Comparison of ENCODE assay signal across 27 cellular contexts in genomic region chr4:37138789-37139188, GRCh38.
DNase-seq lines count a peak whose midpoint lies in the region; ATAC-seq lines count a peak whose summit lies in the region.
"Had no signal": no experiment of that assay in that cellular context is flagged by ENCODE, and none has a peak within 500 bp of the region (broad histone marks: within the 10 kb centered on the region; RNA-seq: fewer than 3 reads in every experiment).

No MANE protein-coding gene starts in this region.

- no peaks in the 10 kb centered on the region for H3K36me3 Mint-ChIP-seq in T-helper 2 cell treated with Interferon-gamma antibody and Interleukin-4, amounts not matched to agents 5 μg/mL and 100 μg/mL, for 36 hours (ENCODE audit: low read depth)
- H3K36me3 Mint-ChIP-seq: activated CD4-positive, alpha-beta memory T cell treated with anti-CD3 and anti-CD28 coated beads for 36 hours; mesothelial cell of epicardium had no signal

- H2AK5ac ChIP-seq in mesenchymal stem cell (ENCODE audit: low read length, severe bottlenecking) = no peak overlapping the region

- DNase-seq in H4 (ENCODE audit: low spot score) (no peak), mesenchymal stem cell (no peak)
- DNase-seq in T-helper 2 cell treated with Interferon-gamma antibody and Interleukin-4, amounts not matched to agents 5 μg/mL and 100 μg/mL, for 36 hours (ENCODE audit: low spot score) = no peak
- no peak for DNase-seq in activated T-cell treated with anti-CD3 and anti-CD28 coated beads, Interleukin-2, amount 50 U/mL, for 1 hour
- DNase-seq: activated B cell treated with CpG ODN at 0.5 μM for 24 hours; activated CD4-positive, alpha-beta memory T cell treated with anti-CD3 and anti-CD28 coated beads for 36 hours; activated naive CD4-positive, alpha-beta T cell; activated T-cell treated with anti-CD3 and anti-CD28 coated beads for 4 hours; C1 segment of cervical spinal cord; foreskin fibroblast; HCEC 1CT; NCI-H1092; NCI-H2081 treated with DMSO at 0.1 percent for 48 hours; NCI-H446 treated with DMSO at 0.1 percent for 48 hours; NK-92 treated with Interleukin-12 subunit alpha and Interleukin-12 subunit beta, amount 100 ng/mL, for 24 hours; Peyer's patch; T-helper 2 cell; uterus had no signal

- no peak overlapping the region for H3K4ac ChIP-seq in mesenchymal stem cell (ENCODE audit: low read depth in 1 of 2, low read length in 2 of 2)

- H3K9me3 ChIP-seq in mesenchymal stem cell (ENCODE audit: control insufficient read depth, low read length) = peaks cover 5% of the 10 kb centered on the region
- H3K9me3 ChIP-seq: Peyer's patch, suprapubic skin, uterus had no signal

- no peak overlapping the region for H3K18ac ChIP-seq in mesenchymal stem cell (ENCODE audit: low read depth in 1 of 2, low read length in 2 of 2)

- no peak overlapping the region for H3K14ac ChIP-seq in mesenchymal stem cell (ENCODE audit: low read length in 2 of 2)

- H2BK120ac ChIP-seq in mesenchymal stem cell (ENCODE audit: low read depth, low read length) = no peak overlapping the region

- no peak overlapping the region for H3K4me3 ChIP-seq in mesenchymal stem cell (ENCODE audit: insufficient read depth in 1 of 2, low read depth in 1 of 2, low read length in 2 of 2)
- H3K4me3 ChIP-seq: Peyer's patch, suprapubic skin, uterus had no signal

- no peaks in the 10 kb centered on the region for H3K9me3 Mint-ChIP-seq in T-helper 2 cell treated with Interferon-gamma antibody and Interleukin-4, amounts not matched to agents 5 μg/mL and 100 μg/mL, for 36 hours
- H3K9me3 Mint-ChIP-seq: activated B cell treated with CpG ODN at 0.5 μM for 24 hours had no signal

- WGBS in mesenchymal stem cell = 32% methylated on average over 2 of the region's 2 CpGs

- H3K36me3 ChIP-seq in mesenchymal stem cell (ENCODE audit: control insufficient read depth in 1 of 2, insufficient read depth in 2 of 2, low read depth in 1 of 2, low read length in 2 of 2) = no peaks in the 10 kb centered on the region
- H3K36me3 ChIP-seq: Peyer's patch, suprapubic skin, uterus had no signal

- no peak overlapping the region for H2BK5ac ChIP-seq in mesenchymal stem cell (ENCODE audit: low read depth, low read length, poor library complexity, severe bottlenecking)

- no peaks in the 10 kb centered on the region for H3K4me1 Mint-ChIP-seq in T-helper 2 cell treated with Interferon-gamma antibody and Interleukin-4, amounts not matched to agents 5 μg/mL and 100 μg/mL, for 36 hours (ENCODE audit: low read depth)
- H3K4me1 Mint-ChIP-seq: activated B cell treated with CpG ODN at 0.5 μM for 24 hours had no signal

- H2AFZ ChIP-seq in mesenchymal stem cell (ENCODE audit: low read depth, low read length) = no peak overlapping the region

- no peak overlapping the region for H4K8ac ChIP-seq in mesenchymal stem cell (ENCODE audit: low read length)

- no peaks in the 10 kb centered on the region for H3K79me1 ChIP-seq in mesenchymal stem cell (replicated peaks; ENCODE audit: low read length, poor library complexity, severe bottlenecking)

- no peaks in the 10 kb centered on the region for H3K4me1 ChIP-seq in mesenchymal stem cell (ENCODE audit: control insufficient read depth, insufficient read depth, low read depth, low read length)
- H3K4me1 ChIP-seq: Peyer's patch, suprapubic skin, uterus had no signal

- no peak overlapping the region for H2BK12ac ChIP-seq in mesenchymal stem cell (ENCODE audit: low read length in 2 of 2)

- no peak overlapping the region for H3K23ac ChIP-seq in mesenchymal stem cell (ENCODE audit: low read length in 2 of 2)

- H3K4me2 ChIP-seq in mesenchymal stem cell (ENCODE audit: low read length, poor library complexity, severe bottlenecking) = no peak overlapping the region

- H3K27ac Mint-ChIP-seq in T-helper 2 cell treated with Interferon-gamma antibody and Interleukin-4, amounts not matched to agents 5 μg/mL and 100 μg/mL, for 36 hours = no peak overlapping the region
- H3K27ac Mint-ChIP-seq: activated B cell treated with CpG ODN at 0.5 μM for 24 hours; activated CD4-positive, alpha-beta memory T cell treated with anti-CD3 and anti-CD28 coated beads for 36 hours; mesothelial cell of epicardium had no signal

- H2BK15ac ChIP-seq in mesenchymal stem cell (ENCODE audit: low read depth, poor library complexity, severe bottlenecking) = no peak overlapping the region

- H3K27me3 ChIP-seq in mesenchymal stem cell (ENCODE audit: control insufficient read depth in 1 of 2, insufficient read depth in 1 of 2, low read length in 2 of 2) = no peaks in the 10 kb centered on the region
- H3K27me3 ChIP-seq: Peyer's patch, suprapubic skin, uterus had no signal

- H3K9ac ChIP-seq in mesenchymal stem cell (ENCODE audit: low read length) = no peak overlapping the region

- no peaks in the 10 kb centered on the region for H3K27me3 Mint-ChIP-seq in T-helper 2 cell treated with Interferon-gamma antibody and Interleukin-4, amounts not matched to agents 5 μg/mL and 100 μg/mL, for 36 hours (ENCODE audit: low read depth)
- H3K27me3 Mint-ChIP-seq: activated B cell treated with CpG ODN at 0.5 μM for 24 hours; activated CD4-positive, alpha-beta memory T cell treated with anti-CD3 and anti-CD28 coated beads for 36 hours had no signal

- H3K4me3 Mint-ChIP-seq in T-helper 2 cell treated with Interferon-gamma antibody and Interleukin-4, amounts not matched to agents 5 μg/mL and 100 μg/mL, for 36 hours = no peak overlapping the region
- H3K4me3 Mint-ChIP-seq: activated B cell treated with CpG ODN at 0.5 μM for 24 hours; activated CD4-positive, alpha-beta memory T cell treated with anti-CD3 and anti-CD28 coated beads for 36 hours; mesothelial cell of epicardium had no signal

- no peak overlapping the region for H4K91ac ChIP-seq in mesenchymal stem cell (ENCODE audit: low read length)

- H3K27ac ChIP-seq in mesenchymal stem cell (ENCODE audit: low read length, poor library complexity, severe bottlenecking) = no peak overlapping the region
- H3K27ac ChIP-seq: epithelial cell of prostate, Peyer's patch, suprapubic skin, uterus had no signal

- peak; percentile 60 for ATAC-seq in GM18511 (IDR thresholded peaks at IDR 0.05; ENCODE audit: unreplicated experiment)
- ATAC-seq in GM19395 (IDR thresholded peaks at IDR 0.05; ENCODE audit: unreplicated experiment) = peak; percentile 46
- peak; percentile 55 for ATAC-seq in HG02840 (IDR thresholded peaks at IDR 0.05; ENCODE audit: low FRiP score, unreplicated experiment)
- ATAC-seq in HG03439 (IDR thresholded peaks at IDR 0.05; ENCODE audit: unreplicated experiment) = peak; percentile 52
- ATAC-seq: HepG2, left lobe of liver had no signal
